Comparison of ENCODE assay signal across 24 cellular contexts in genomic region chr2:35508601-35509000, GRCh38.
DNase-seq lines count a peak whose midpoint lies in the region; ATAC-seq, FAIRE-seq and TF ChIP-seq lines count a peak whose summit lies in the region.
"Had no signal": no experiment of that assay in that cellular context is flagged by ENCODE, and none has a peak within 500 bp of the region (broad histone marks: within the 10 kb centered on the region; RNA-seq: fewer than 3 reads in every experiment).

No MANE protein-coding gene starts in this region.

- no peak for TF ChIP-seq EP300 in GM12878 (IDR thresholded peaks at IDR 0.05; ENCODE audit: borderline replicate concordance in 1 of 2, control insufficient read depth in 1 of 2, low read depth in 2 of 2, low read length in 2 of 2)

- in situ Hi-C loops in GM12878 (cut with MboI): no loop called here

- POLR2A ChIA-PET in GM12878 (lab: Charles Lee): no interaction called here

- 70% methylated on average over 2 of the region's 2 CpGs for WGBS in GM12878 (ENCODE audit: insufficient coverage, insufficient replicate concordance, low lambda C conversion rate, missing lambda C conversion rate)

- no peaks in the 10 kb centered on the region for H3K27me3 ChIP-seq in GM12878 (replicated peaks in 1 of 2; ENCODE audit: control insufficient read depth in 2 of 2, insufficient read depth in 2 of 2, low read length in 1 of 2)
- H3K27me3 ChIP-seq: BE2C, BLaER1 had no signal

- DNase-seq in GM12878 (ENCODE audit: low read depth, low spot score) (no peak), dermis microvascular lymphatic vessel endothelial cell (ENCODE audit: low read depth in 2 of 2) (peak; percentile 42 to 45), lung microvascular endothelial cell (ENCODE audit: low read depth in 2 of 2) (peak; percentile 11 to 64), Right ventricle myocardium superior (no peak), posterior vena cava (ENCODE audit: low spot score) (no peak), NCI-H510A treated with DMSO at 0.1 percent for 48 hours (lab: John Stamatoyannopoulos, UW) (no peak)
- DNase-seq: 8988T; ACHN; BE2C; C1 segment of cervical spinal cord; CD4-positive, alpha-beta memory T cell; CD4-positive, CD25-positive, alpha-beta regulatory T cell; CD8-positive, alpha-beta memory T cell; COR-L47; DMS 273 treated with DMSO at 0.1 percent for 48 hours; DMS153; DMS53; DMS79; DND-41; EL; GDM1 had no signal

- no peak overlapping the region for H2AFZ ChIP-seq in GM12878 (ENCODE audit: control insufficient read depth, low read depth, low read length)

- no peak for TF ChIP-seq CTCF in GM12878 (IDR thresholded peaks at IDR 0.05 in 2 of 3, conservative IDR thresholded peaks at IDR 0.05 in 1 of 3; ENCODE audit: control insufficient read depth in 2 of 3, extremely low read depth in 1 of 3, insufficient read depth in 1 of 3, low read depth in 3 of 3, low read length in 3 of 3)

- SMC1A ChIA-PET in GM12878 (lab: Charles Lee; ENCODE audit: uncharacterized antibody, unreplicated experiment): no interaction called here

- TF ChIP-seq RAD21 in GM12878 (IDR thresholded peaks at IDR 0.05; ENCODE audit: insufficient read depth, low read depth, low read length): no peak

- ATAC-seq in GM12878: no peak
- ATAC-seq in Right ventricle myocardium superior (ENCODE audit: poor library complexity): no peak

- intact Hi-C loops in GM12878 (cut with micrococcal nuclease; ENCODE audit: unreplicated experiment): no loop called here
- intact Hi-C loops in Right ventricle myocardium superior (cut with DNase I): no loop called here
- intact Hi-C loops in posterior vena cava (cut with DNase I): no loop called here

- no TSS peak for BruUV-seq in GM12878 (replicated peaks; lab: Mats Ljungman, UMichigan)

- H3K4me3 ChIP-seq in GM12878: no peak overlapping the region
- H3K4me3 ChIP-seq: BLaER1 had no signal

- no peaks in the 10 kb centered on the region for H4K20me1 ChIP-seq in GM12878 (ENCODE audit: control insufficient read depth, insufficient read depth)
- H4K20me1 ChIP-seq: BLaER1 had no signal

- H3K4me1 ChIP-seq in GM12878 (ENCODE audit: control insufficient read depth, insufficient read depth, low read length): no peaks in the 10 kb centered on the region
- H3K4me1 ChIP-seq: BE2C, BLaER1 had no signal

- H3K9me3 ChIP-seq in GM12878 (replicated peaks; ENCODE audit: control insufficient read depth, insufficient read depth, low read length): no peaks in the 10 kb centered on the region
- H3K9me3 ChIP-seq: BE2C, BLaER1 had no signal

- RAD21 ChIA-PET in GM12878 (lab: Charles Lee; ENCODE audit: unreplicated experiment): no interaction called here

- TF ChIP-seq POLR2A in GM12878 (IDR thresholded peaks at IDR 0.05; ENCODE audit: low read depth, low read length): no peak

- CTCF ChIA-PET in GM12878 (lab: Yijun Ruan, JAX): no interaction called here

- H3K79me2 ChIP-seq in GM12878 (ENCODE audit: control insufficient read depth, insufficient read depth, low read length): no peaks in the 10 kb centered on the region

- no peak overlapping the region for H3K4me2 ChIP-seq in GM12878 (ENCODE audit: control insufficient read depth, insufficient read depth)
- H3K4me2 ChIP-seq: BLaER1 had no signal

- peak; percentile 23 for FAIRE-seq in GM12878 (lab: Jason Lieb, UNC)
- FAIRE-seq: A204.1, GM12891 had no signal

- H3K27ac ChIP-seq in GM12878 (ENCODE audit: control insufficient read depth, insufficient read depth): no peak overlapping the region
- H3K27ac ChIP-seq: BLaER1 had no signal

- no peak overlapping the region for H3K9ac ChIP-seq in GM12878 (ENCODE audit: control insufficient read depth, insufficient read depth, low read length)
- H3K9ac ChIP-seq: BLaER1 had no signal

- H3K36me3 ChIP-seq in GM12878 (ENCODE audit: control insufficient read depth in 2 of 2, insufficient read depth in 2 of 2, low read length in 1 of 2): no peaks in the 10 kb centered on the region
- H3K36me3 ChIP-seq: BE2C, BLaER1 had no signal

TF ChIP-seq in GM12878, 131 proteins besides CTCF, POLR2A, EP300 and RAD21 (continues in another document):
- TF ChIP-seq ZNF592 (IDR thresholded peaks at IDR 0.05) (no peak), BRCA1 (IDR thresholded peaks at IDR 0.05; ENCODE audit: low read depth, low read length) (no peak), TCF12 (IDR thresholded peaks at IDR 0.05; ENCODE audit: low read depth, low read length) (no peak), BCL11A (IDR thresholded peaks at IDR 0.05; ENCODE audit: low read depth, low read length) (no peak), ZNF687 (IDR thresholded peaks at IDR 0.05) (no peak), NR2C2 (IDR thresholded peaks at IDR 0.05; ENCODE audit: borderline replicate concordance, control insufficient read depth, insufficient read length, low read depth) (no peak), E4F1 (IDR thresholded peaks at IDR 0.05; ENCODE audit: borderline replicate concordance, partially characterized antibody) (no peak), NFYA (IDR thresholded peaks at IDR 0.05; ENCODE audit: borderline replicate concordance, low read depth, low read length) (no peak)

Comparison
In these comparisons a context has a peak if more than half of its experiments do, and no peak if none do; other contexts are left out.
1. DNase-seq: peak in dermis microvascular lymphatic vessel endothelial cell (2 of 2) and lung microvascular endothelial cell (2 of 2); none in GM12878 (single experiment), Right ventricle myocardium superior (single experiment), posterior vena cava (single experiment) and NCI-H510A treated with DMSO at 0.1 percent for 48 hours (single experiment).